Comparison of ENCODE assay signal across 24 cellular contexts in the genomic region with DNA sequence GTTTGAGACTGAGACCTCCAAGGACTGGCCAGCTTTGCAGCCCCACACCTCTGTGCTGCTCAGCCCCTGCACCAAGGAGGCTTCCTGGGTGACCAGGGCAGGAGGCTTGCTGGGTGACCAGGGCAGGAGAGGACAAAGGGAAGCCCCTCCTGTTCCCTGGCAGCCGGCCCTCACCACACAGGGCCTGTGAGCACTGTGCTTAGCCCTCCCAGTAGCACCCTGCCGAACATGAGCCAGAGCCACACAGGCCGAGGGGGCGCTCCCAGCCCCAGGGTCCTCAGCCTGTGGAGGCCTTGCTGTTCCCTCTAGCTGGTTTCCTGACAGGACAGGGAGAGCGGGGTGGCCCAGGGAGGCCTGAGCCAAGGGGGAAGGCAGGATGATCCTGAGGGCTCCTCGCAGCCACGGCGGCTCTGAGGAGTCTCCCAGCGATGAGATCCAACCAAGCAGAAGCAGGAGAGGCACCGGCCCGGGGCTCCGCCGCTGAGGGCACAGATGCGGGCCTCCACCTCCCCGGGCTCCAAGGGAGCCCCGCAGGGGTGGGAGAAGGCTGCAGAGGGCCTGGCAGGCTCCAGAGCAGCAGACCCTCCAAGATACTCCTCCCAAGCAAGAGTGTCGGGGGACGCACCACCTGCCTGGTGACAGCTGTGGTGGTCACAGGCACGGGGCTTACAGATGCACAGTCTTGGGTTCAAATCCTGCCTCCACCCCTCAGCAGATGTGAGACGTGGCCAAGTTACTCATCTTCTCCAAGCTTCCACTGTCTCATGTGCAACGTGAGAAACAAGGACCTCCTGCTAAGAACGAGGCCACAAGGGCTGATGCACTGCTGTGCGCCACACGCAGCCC. TPM values are rescaled to one million over a fixed set of nuclear protein-coding genes. Genes with fewer than 3 reads are reported as not detected.
"Had no signal": no experiment of that assay in that cellular context is flagged by ENCODE, and none has a peak within 500 bp of the region (broad histone marks: within the 10 kb centered on the region; RNA-seq: fewer than 3 reads in every experiment).

No MANE protein-coding gene starts in this region.

- H3K27ac Mint-ChIP-seq: activated T-helper 17 cell treated with anti-CD3 and anti-CD28 coated beads, Interleukin-2, amount 50 U/mL, for 72 hours; natural killer cell; stimulated activated naive CD8-positive, alpha-beta T cell treated with anti-CD3 and anti-CD28 coated beads, Interleukin-15, Interleukin-2, amounts not matched to agents 100 ng/mL and 50 ng/mL, for 24 hours had no signal

- H3K27ac ChIP-seq: brain microvascular endothelial cell, heart right ventricle, prostate gland had no signal

- H3K4me3 Mint-ChIP-seq: activated T-helper 17 cell treated with anti-CD3 and anti-CD28 coated beads, Interleukin-2, amount 50 U/mL, for 72 hours; endodermal cell; natural killer cell; stimulated activated naive CD8-positive, alpha-beta T cell treated with anti-CD3 and anti-CD28 coated beads, Interleukin-15, Interleukin-2, amounts not matched to agents 100 ng/mL and 50 ng/mL, for 24 hours had no signal

- ATAC-seq: activated T-helper 17 cell treated with anti-CD3 and anti-CD28 coated beads, Interleukin-2, amount 50 U/mL, for 72 hours; heart right ventricle; left cardiac atrium; natural killer cell; right cardiac atrium had no signal

- H3K9me3 ChIP-seq: heart right ventricle, prostate gland had no signal

- H3K36me3 Mint-ChIP-seq: natural killer cell had no signal

- H3K9me3 Mint-ChIP-seq: activated T-helper 17 cell treated with anti-CD3 and anti-CD28 coated beads, Interleukin-2, amount 50 U/mL, for 72 hours; endodermal cell; natural killer cell; stimulated activated naive CD8-positive, alpha-beta T cell treated with anti-CD3 and anti-CD28 coated beads, Interleukin-15, Interleukin-2, amounts not matched to agents 100 ng/mL and 50 ng/mL, for 24 hours had no signal

- H3K36me3 ChIP-seq: brain microvascular endothelial cell, heart right ventricle, prostate gland had no signal

- H3K4me1 ChIP-seq: prostate gland had no signal

- H3K27me3 Mint-ChIP-seq: activated T-helper 17 cell treated with anti-CD3 and anti-CD28 coated beads, Interleukin-2, amount 50 U/mL, for 72 hours had no signal

- FAIRE-seq: frontal cortex, small intestine, TTC549 had no signal

- DNase-seq: activated CD4-positive, alpha-beta T cell treated with anti-CD3 and anti-CD28 coated beads, Interleukin-2, amount 50 U/mL, for 4 hours; activated CD4-positive, CD25-positive, alpha-beta regulatory T cell treated with anti-CD3 and anti-CD28 coated beads, Interleukin-2, amount 50 U/mL, for 72 hours; activated naive CD4-positive, alpha-beta T cell treated with Interleukin-2 at 50 U/mL for 16 hours; anterior cingulate cortex; brain microvascular endothelial cell; endodermal cell; heart right ventricle; left cardiac atrium; natural killer cell; nucleus accumbens; small intestine; stimulated activated CD4-positive, alpha-beta T cell treated with anti-CD3 and anti-CD28 coated beads, Interleukin-4, amount 100 ng/mL, for 4 hours; stimulated activated CD8-positive, alpha-beta memory T cell treated with anti-CD3 and anti-CD28 coated beads, Interleukin-4, amount 100 ng/mL, for 48 hours had no signal

- H3K4me3 ChIP-seq: heart right ventricle, prostate gland had no signal

RNA-seq across cellular contexts. Expression of gene WDR86, which starts 22.5 kb away (rescaled TPM):
- total RNA-seq: dermis microvascular lymphatic vessel endothelial cell; T-helper 2 cell treated with Interferon-gamma antibody and Interleukin-4, amounts not matched to agents 100 ng/mL and 5 ng/mL, for 36 hours had no signal

RNA-seq across cellular contexts. Expression of gene CRYGN, which starts 52.6 kb away (rescaled TPM):
- total RNA-seq: activated T-helper 17 cell treated with anti-CD3 and anti-CD28 coated beads, Interleukin-2, amount 50 U/mL, for 72 hours; cerebellum; dermis microvascular lymphatic vessel endothelial cell; epithelial cell of proximal tubule; natural killer cell; prostate gland; T-helper 2 cell treated with Interferon-gamma antibody and Interleukin-4, amounts not matched to agents 100 ng/mL and 5 ng/mL, for 36 hours; ureter had no signal
